ENCODE assay signal across 28 cellular contexts in genomic region chr16:88885693-88886253, GRCh38. TPM values are rescaled to one million over a fixed set of nuclear protein-coding genes. Genes with fewer than 3 reads are reported as not detected.
"Had no signal": no experiment of that assay in that cellular context is flagged by ENCODE, and none has a peak within 500 bp of the region (broad histone marks: within the 10 kb centered on the region; RNA-seq: fewer than 3 reads in every experiment).

No MANE protein-coding gene starts in this region.

- H3K27ac ChIP-seq: cardiac muscle cell, parathyroid adenoma, testis, VCaP had no signal

- H3K36me3 ChIP-seq: cardiac muscle cell, sigmoid colon had no signal

- FAIRE-seq: endothelial cell of umbilical vein had no signal

- H3K27me3 ChIP-seq: body of pancreas, cardiac muscle cell, testis had no signal

- DNase-seq: activated CD4-positive, alpha-beta T cell treated with anti-CD3 and anti-CD28 coated beads, Interleukin-2, amount 10 ng/mL, durations not matched to agents 7 days and 5 days; activated CD4-positive, CD25-positive, alpha-beta regulatory T cell treated with anti-CD3 and anti-CD28 coated beads, Interleukin-2, amount 50 U/mL, for 72 hours; activated CD8-positive, alpha-beta memory T cell treated with anti-CD3 and anti-CD28 coated beads, Interleukin-2, amount 10 ng/mL, durations not matched to agents 7 days and 5 days; activated CD8-positive, alpha-beta T cell treated with anti-CD3 and anti-CD28 coated beads for 36 hours; activated gamma-delta T cell; activated naive CD4-positive, alpha-beta T cell treated with anti-CD3 and anti-CD28 coated beads, Interleukin-2, amount 50 U/mL, for 16 hours; activated T-cell treated with anti-CD3 and anti-CD28 coated beads for 4 hours; anterior cingulate cortex; body of pancreas; effector memory CD8-positive, alpha-beta T cell; foreskin melanocyte; glutamatergic neuron; hypothalamus; mesenchymal stem cell; sigmoid colon; stimulated activated CD4-positive, alpha-beta T cell treated with anti-CD3 and anti-CD28 coated beads, Interleukin-4, amount 100 ng/mL, for 1 hour; stimulated activated naive CD4-positive, alpha-beta T cell; testis had no signal

- H3K9ac ChIP-seq: parathyroid adenoma had no signal

- H2AFZ ChIP-seq: parathyroid adenoma had no signal

- H3K4me1 ChIP-seq: body of pancreas, parathyroid adenoma had no signal

- ATAC-seq: activated CD8-positive, alpha-beta memory T cell treated with anti-CD3 and anti-CD28 coated beads, Interleukin-2, amount 10 ng/mL, durations not matched to agents 7 days and 5 days; activated CD8-positive, alpha-beta T cell treated with anti-CD3 and anti-CD28 coated beads for 36 hours; body of pancreas; effector memory CD8-positive, alpha-beta T cell; esophagus mucosa had no signal

- H3K4me3 ChIP-seq: body of pancreas, cardiac muscle cell, dorsolateral prefrontal cortex, sigmoid colon, testis had no signal

- H3K79me2 ChIP-seq: parathyroid adenoma had no signal

- H3K9me3 ChIP-seq: body of pancreas, sigmoid colon, testis had no signal

RNA-seq across cellular contexts. Expression of gene PABPN1L, which starts 19.3 kb away (rescaled TPM):
- total RNA-seq: activated CD4-positive, alpha-beta T cell treated with anti-CD3 and anti-CD28 coated beads, Interleukin-2, amount 10 ng/mL, durations not matched to agents 7 days and 5 days; activated CD8-positive, alpha-beta memory T cell treated with anti-CD3 and anti-CD28 coated beads, Interleukin-2, amount 10 ng/mL, durations not matched to agents 7 days and 5 days; activated CD8-positive, alpha-beta T cell treated with anti-CD3 and anti-CD28 coated beads for 36 hours; body of pancreas; cardiac muscle cell; endothelial cell of umbilical vein; esophagus mucosa; lower leg skin; mononuclear cell; sigmoid colon; T-helper 2 cell treated with Interferon-gamma antibody and Interleukin-4, amounts not matched to agents 100 ng/mL and 5 ng/mL, for 36 hours; ureter had no signal
- polyA plus RNA-seq: endothelial cell of umbilical vein had no signal
